Comparison of ENCODE assay signal across 8 cellular contexts in genomic region chr14:52043690-52044089, GRCh38. TPM values are rescaled to one million over a fixed set of nuclear protein-coding genes. Genes with fewer than 3 reads are reported as not detected.
DNase-seq lines count a peak whose midpoint lies in the region; ATAC-seq and TF ChIP-seq lines count a peak whose summit lies in the region.

No MANE protein-coding gene starts in this region.

- in situ Hi-C loops in T47D (cut with HindIII; ENCODE audit: low pct_unique_long_range_greater_than_20kb, low sequenced_read_pairs), result no loop called here

- peak; percentile 67 for TF ChIP-seq CTCF in natural killer cell (IDR thresholded peaks at IDR 0.05)

- no peaks in the 10 kb centered on the region for H3K27me3 ChIP-seq in SJSA1 (replicated peaks)

- no peak overlapping the region for H3K4me3 ChIP-seq in SJSA1

- H3K9me3 Mint-ChIP-seq in natural killer cell, result no peaks in the 10 kb centered on the region

- DNase-seq in AG08396 (ENCODE audit: low spot score), result peak; percentile 35
- peak; percentile 27 for DNase-seq in GM19240 (ENCODE audit: insufficient read length, low spot score)
- DNase-seq in SJSA1 (ENCODE audit: low read depth in 1 of 2, low spot score in 2 of 2), result peak; percentile 36 to 56
- DNase-seq in T47D (ENCODE audit: low read depth in 1 of 2, low spot score in 1 of 2), result peak; percentile 49 to 74
- peak; percentile 45 for DNase-seq in natural killer cell
- DNase-seq in pons (ENCODE audit: low spot score), result no peak

- H3K36me3 Mint-ChIP-seq in natural killer cell, result no peaks in the 10 kb centered on the region

- peaks cover 8% of the 10 kb centered on the region for H3K36me3 ChIP-seq in SJSA1

- H3K4me3 Mint-ChIP-seq in natural killer cell, result no peak overlapping the region

- peaks cover 5 to 17% of the 10 kb centered on the region in 2 donors for H3K4me1 Mint-ChIP-seq in natural killer cell

- peaks cover 47% of the 10 kb centered on the region for H3K4me1 ChIP-seq in SJSA1 (replicated peaks)

- H3K27ac ChIP-seq in SJSA1, result no peak overlapping the region

- no peaks in the 10 kb centered on the region for H3K9me3 ChIP-seq in SJSA1 (replicated peaks)

- peaks cover 0 to 6% of the 10 kb centered on the region in 2 donors for H3K27me3 Mint-ChIP-seq in natural killer cell (ENCODE audit: low read depth in 2 of 2)

- intact Hi-C loops in natural killer cell (cut with micrococcal nuclease), result loop anchor here (1.0 kb wide), 1 partner anchor 229 kb away; no protein-coding TSS in a partner anchor

- H3K27ac Mint-ChIP-seq in natural killer cell, result no peak overlapping the region

- ATAC-seq in natural killer cell (peak; percentile 68 to 84 (median 84)), GM18517 (IDR thresholded peaks at IDR 0.05; ENCODE audit: unreplicated experiment) (no peak), GM19328 (IDR thresholded peaks at IDR 0.05; ENCODE audit: unreplicated experiment) (no peak)

RNA-seq across cellular contexts. Expression of gene NID2, which starts 25.2 kb away (rescaled TPM):
- 63.9 and 65.3 TPM in 2 replicates for total RNA-seq in SJSA1 (2014; rRNA removed; shearing (Covaris generic))
- total RNA-seq in natural killer cell, result under 1 TPM; 0.36 to 0.80 (median 0.40) TPM

RNA-seq across cellular contexts. Expression of gene RTRAF, which starts 54.3 kb away (rescaled TPM):
- 101 and 111 TPM in 2 replicates for total RNA-seq in SJSA1 (2014; rRNA removed; shearing (Covaris generic))
- total RNA-seq in natural killer cell, result 10 to 100 TPM; 84.3 to 96.5 (median 92.7) TPM

Comparison
In these comparisons a context has a peak if more than half of its experiments do, and no peak if none do; other contexts are left out.
1. ATAC-seq: peak in natural killer cell (3 of 3); none in GM18517 (single experiment) and GM19328 (single experiment).
2. RNA of gene NID2, which starts 25.2 kb away (total RNA-seq): 63.9 to 65.3 TPM in SJSA1; 0.36 to 0.80 TPM in natural killer cell; every median in the first group is over 10 times any median in the second.